In the genomic region with DNA sequence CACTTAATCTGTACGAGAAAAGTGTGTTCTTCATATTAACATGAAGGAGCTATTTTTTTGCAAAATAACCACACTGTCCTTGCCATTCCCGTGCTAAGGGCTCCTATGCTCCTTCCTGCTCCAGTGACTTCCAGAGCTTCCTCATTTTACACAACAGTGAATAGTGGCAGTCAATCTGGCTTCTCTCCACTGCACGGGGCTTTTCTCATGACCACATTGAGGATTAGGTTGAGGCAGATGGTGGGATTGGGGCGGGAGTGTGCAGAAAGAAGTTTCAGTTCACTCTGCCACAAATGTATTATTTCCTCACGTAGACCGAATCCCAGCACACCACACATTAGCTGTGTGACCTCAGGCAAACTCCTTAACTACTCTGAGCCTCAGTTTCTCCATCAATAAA, we compare ENCODE assay signal across 14 cellular contexts.
"Had no signal": no experiment of that assay in that cellular context is flagged by ENCODE, and none has a peak within 500 bp of the region (broad histone marks: within the 10 kb centered on the region; RNA-seq: fewer than 3 reads in every experiment).

No MANE protein-coding gene starts in this region.

- H3K4me3 ChIP-seq: coronary artery, lower lobe of right lung had no signal

- DNase-seq: activated CD4-positive, alpha-beta T cell treated with anti-CD3 and anti-CD28 coated beads, Interleukin-2, amount 50 U/mL, for 1 hour; activated CD8-positive, alpha-beta memory T cell treated with anti-CD3 and anti-CD28 coated beads for 24 hours; activated naive CD4-positive, alpha-beta T cell; brain microvascular endothelial cell; left cardiac atrium; lower lobe of right lung; naive thymus-derived CD4-positive, alpha-beta T cell; posterior cingulate gyrus; retina; stimulated activated CD4-positive, alpha-beta T cell treated with anti-CD3 and anti-CD28 coated beads, Interleukin-2, amount 100 ng/mL, for 48 hours; trophoblast cell had no signal

- H3K27me3 ChIP-seq: brain microvascular endothelial cell had no signal

- H3K27ac ChIP-seq: brain microvascular endothelial cell, coronary artery, lower lobe of right lung had no signal

- ATAC-seq: esophagus mucosa; left cardiac atrium; lower lobe of right lung; naive thymus-derived CD4-positive, alpha-beta T cell; stimulated activated memory B cell treated with anti-CD40 and anti-IgM and Interleukin-4, amounts not matched to agents 10 μg/mL and 1 μg/mL and 100 μg/mL, for 72 hours had no signal

- H3K36me3 ChIP-seq: brain microvascular endothelial cell, lower lobe of right lung had no signal
